ENCODE assay signal across 28 cellular contexts in the genomic region with DNA sequence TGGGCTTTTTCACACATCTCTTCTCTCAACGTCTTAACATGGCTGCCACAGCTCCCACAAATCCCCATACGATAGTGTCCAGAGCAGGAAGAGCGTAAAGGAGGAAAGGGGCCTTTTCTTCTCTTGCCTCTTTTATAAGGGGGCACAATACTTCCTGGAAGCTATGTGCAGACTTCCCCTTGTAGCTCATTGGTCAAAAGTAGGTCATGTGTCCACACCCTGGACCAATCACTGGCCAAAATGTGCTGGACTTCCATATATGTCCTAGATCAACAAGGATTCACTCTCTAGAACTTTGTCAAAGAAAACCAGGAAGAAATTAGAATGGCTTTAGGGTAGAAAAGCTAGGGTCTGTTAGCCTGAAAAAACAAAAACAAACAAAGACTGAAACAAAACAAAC. TPM values are rescaled to one million over a fixed set of nuclear protein-coding genes. Genes with fewer than 3 reads are reported as not detected.
"Had no signal": no experiment of that assay in that cellular context is flagged by ENCODE, and none has a peak within 500 bp of the region (broad histone marks: within the 10 kb centered on the region; RNA-seq: fewer than 3 reads in every experiment).

No MANE protein-coding gene starts in this region.

- H2AFZ ChIP-seq: neural progenitor cell had no signal

- H3K27ac ChIP-seq: dorsolateral prefrontal cortex, epithelial cell of prostate, gastrocnemius medialis, neural progenitor cell, prostate gland, right atrium auricular region, sigmoid colon, thoracic aorta, tibial nerve, upper lobe of left lung had no signal

- H3K4me3 Mint-ChIP-seq: endodermal cell; mesothelial cell of epicardium; naive thymus-derived CD4-positive, alpha-beta T cell; nephron; neural progenitor cell; stimulated activated memory B cell treated with anti-CD40 and anti-IgM and Interleukin-4, amounts not matched to agents 10 μg/mL and 1 μg/mL and 100 μg/mL, for 72 hours had no signal

- H3K36me3 ChIP-seq: gastrocnemius medialis, neural progenitor cell, prostate gland, right atrium auricular region, sigmoid colon, thoracic aorta, tibial nerve, upper lobe of left lung had no signal

- H3K36me3 Mint-ChIP-seq: mesothelial cell of epicardium; naive thymus-derived CD4-positive, alpha-beta T cell; neural progenitor cell had no signal

- FAIRE-seq: colon, keratinocyte, urothelium cell line had no signal

- H3K27me3 ChIP-seq: gastrocnemius medialis, neural progenitor cell, right atrium auricular region, sigmoid colon, tibial nerve, upper lobe of left lung had no signal

- H3K9me3 ChIP-seq: gastrocnemius medialis, prostate gland had no signal

- H3K9me3 Mint-ChIP-seq: endodermal cell had no signal

- H3K9ac ChIP-seq: neural progenitor cell had no signal

- H3K4me3 ChIP-seq: dorsolateral prefrontal cortex, gastrocnemius medialis, mucosa of descending colon, neural progenitor cell, prostate gland, right atrium auricular region, sigmoid colon, thoracic aorta, tibial nerve, upper lobe of left lung had no signal

- H3K4me1 ChIP-seq: gastrocnemius medialis, neural progenitor cell, prostate gland, right atrium auricular region, sigmoid colon, tibial nerve, upper lobe of left lung had no signal

- H3K4me1 Mint-ChIP-seq: endodermal cell; mesothelial cell of epicardium; naive thymus-derived CD4-positive, alpha-beta T cell; nephron; stimulated activated memory B cell treated with anti-CD40 and anti-IgM and Interleukin-4, amounts not matched to agents 10 μg/mL and 1 μg/mL and 100 μg/mL, for 72 hours had no signal

- DNase-seq: dorsolateral prefrontal cortex; effector CD8-positive, alpha-beta T cell; endodermal cell; foreskin fibroblast; gastrocnemius medialis; head of caudate nucleus; mesenchymal stem cell; mucosa of descending colon; naive thymus-derived CD4-positive, alpha-beta T cell; sigmoid colon; stimulated activated CD4-positive, alpha-beta T cell treated with anti-CD3 and anti-CD28 coated beads, Interleukin-2, amount 100 ng/mL, for 24 hours; stimulated activated CD4-positive, alpha-beta T cell treated with anti-CD3 and anti-CD28 coated beads, Interleukin-4, amount 100 ng/mL, for 24 hours; stimulated activated naive CD8-positive, alpha-beta T cell treated with anti-CD3 and anti-CD28 coated beads, Interleukin-15, Interleukin-2, amounts not matched to agents 100 U/mL and 50 U/mL, for 24 hours; substantia nigra; upper lobe of left lung had no signal

- H3K4me2 ChIP-seq: neural progenitor cell had no signal

- H3K27ac Mint-ChIP-seq: endodermal cell; mesothelial cell of epicardium; naive thymus-derived CD4-positive, alpha-beta T cell; nephron; neural progenitor cell; stimulated activated memory B cell treated with anti-CD40 and anti-IgM and Interleukin-4, amounts not matched to agents 10 μg/mL and 1 μg/mL and 100 μg/mL, for 72 hours had no signal

- ATAC-seq: esophagus mucosa; gastrocnemius medialis; mucosa of descending colon; naive thymus-derived CD4-positive, alpha-beta T cell; stimulated activated memory B cell treated with anti-CD40 and anti-IgM and Interleukin-4, amounts not matched to agents 10 μg/mL and 1 μg/mL and 100 μg/mL, for 72 hours; stimulated activated naive CD8-positive, alpha-beta T cell treated with anti-CD3 and anti-CD28 coated beads, Interleukin-15, Interleukin-2, amounts not matched to agents 100 U/mL and 50 U/mL, for 24 hours had no signal

RNA-seq across cellular contexts. Expression of a gene that starts 26.7 kb away (rescaled TPM):
- polyA plus RNA-seq: naive thymus-derived CD4-positive, alpha-beta T cell had no signal

RNA-seq across cellular contexts. Expression of a gene that starts 58.8 kb away (rescaled TPM):
- total RNA-seq: gastrocnemius medialis, right atrium auricular region had no signal
- polyA plus RNA-seq: naive thymus-derived CD4-positive, alpha-beta T cell had no signal
